ENCODE assay signal across 12 cellular contexts in genomic region chr2:222972420-222972819, GRCh38.
"Had no signal": no experiment of that assay in that cellular context is flagged by ENCODE, and none has a peak within 500 bp of the region (broad histone marks: within the 10 kb centered on the region; RNA-seq: fewer than 3 reads in every experiment).

No MANE protein-coding gene starts in this region.

- FAIRE-seq: islet of Langerhans had no signal

- H3K27me3 ChIP-seq: brain microvascular endothelial cell, dorsolateral prefrontal cortex, gastrocnemius medialis, ovary, thyroid gland, upper lobe of right lung had no signal

- H3K4me2 ChIP-seq: smooth muscle cell had no signal

- H3K36me3 ChIP-seq: brain microvascular endothelial cell, gastrocnemius medialis, left ventricle myocardium inferior, neutrophil, ovary, thyroid gland, upper lobe of right lung had no signal

- H3K27ac ChIP-seq: brain microvascular endothelial cell, coronary artery, dorsolateral prefrontal cortex, gastrocnemius medialis, left ventricle myocardium inferior, neutrophil, ovary, thyroid gland, upper lobe of right lung had no signal

- H3K9me3 ChIP-seq: gastrocnemius medialis, left ventricle myocardium inferior, neutrophil, ovary, thyroid gland, upper lobe of right lung had no signal

- H3K4me1 ChIP-seq: thyroid gland, upper lobe of right lung had no signal

- DNase-seq: activated gamma-delta T cell, upper lobe of right lung had no signal

- H3K4me3 ChIP-seq: coronary artery, dorsolateral prefrontal cortex, gastrocnemius medialis, left ventricle myocardium inferior, ovary, smooth muscle cell, thyroid gland, upper lobe of right lung had no signal
